In the genomic region with DNA sequence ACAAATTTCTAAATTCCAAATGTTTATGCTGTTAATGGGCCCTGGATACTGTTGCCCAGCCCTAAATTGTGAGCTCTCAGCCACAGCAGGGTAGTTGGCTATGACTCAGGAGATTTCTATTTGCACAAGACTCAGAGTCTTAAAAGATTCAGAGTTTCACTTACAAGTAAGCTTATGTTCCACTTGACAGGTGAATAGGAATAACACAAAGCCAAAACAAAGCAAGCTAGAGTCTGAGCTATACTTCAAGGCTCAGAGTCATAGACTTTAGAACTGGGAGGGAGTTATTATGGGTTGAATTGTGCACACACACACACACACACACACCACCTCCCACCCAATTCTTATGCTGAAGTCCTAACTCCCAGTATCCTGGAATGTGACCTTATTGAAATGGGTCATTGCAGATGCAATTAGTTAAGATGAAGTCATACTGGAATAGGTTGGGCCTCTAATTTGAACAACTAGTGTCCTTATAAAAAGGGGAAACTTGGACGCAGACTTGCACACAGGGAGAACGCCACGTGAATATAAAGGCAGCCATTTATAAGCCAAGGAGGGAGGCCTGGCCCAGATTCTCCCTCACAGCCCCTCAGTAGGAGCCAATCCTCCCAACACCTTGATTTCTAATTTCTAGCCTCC, we compare ENCODE assay signal across 8 cellular contexts. TPM values are rescaled to one million over a fixed set of nuclear protein-coding genes. Genes with fewer than 3 reads are reported as not detected.
DNase-seq lines count a peak whose midpoint lies in the region; ATAC-seq and TF ChIP-seq lines count a peak whose summit lies in the region.

No MANE protein-coding gene starts in this region.

- H3K9me3 ChIP-seq in Panc1 (ENCODE audit: control insufficient read depth, insufficient read depth, low read depth, low read length) = no peaks in the 10 kb centered on the region

- no peaks in the 10 kb centered on the region for H3K36me3 ChIP-seq in Panc1 (ENCODE audit: control insufficient read depth, insufficient read depth, low read length)

- no peak overlapping the region for H3K4me3 ChIP-seq in Panc1 (ENCODE audit: low read depth in 2 of 2, low read length in 2 of 2)
- H3K4me3 ChIP-seq in fibroblast of the aortic adventitia (ENCODE audit: low read depth, low read length) = no peak overlapping the region

- in situ Hi-C loops in Panc1 (cut with HindIII; ENCODE audit: low pct_unique_long_range_greater_than_20kb, low sequenced_read_pairs) = no loop called here

- TF ChIP-seq CTCF in Panc1 (IDR thresholded peaks at IDR 0.05) = no peak
- TF ChIP-seq CTCF in fibroblast of the aortic adventitia (IDR thresholded peaks at IDR 0.05; ENCODE audit: insufficient read depth, low read length) = no peak

- ATAC-seq in Panc1 (peak; percentile 88), HG03432 (IDR thresholded peaks at IDR 0.05; ENCODE audit: unreplicated experiment) (no peak), HG03460 (IDR thresholded peaks at IDR 0.05; ENCODE audit: unreplicated experiment) (no peak), HG03196 (IDR thresholded peaks at IDR 0.05; ENCODE audit: unreplicated experiment) (no peak)

- H3K27me3 ChIP-seq in Panc1 (ENCODE audit: control insufficient read depth, insufficient read depth, low read length) = no peaks in the 10 kb centered on the region

- POLR2A ChIA-PET in Panc1 (lab: Charles Lee) = no interaction called here

- DNase-seq in GM04503 (ENCODE audit: low read depth) (peak; percentile 46), Panc1 (ENCODE audit: low read depth, low spot score) (peak; percentile 64), fibroblast of the aortic adventitia (ENCODE audit: low read depth) (peak; percentile 47), renal cortical epithelial cell (ENCODE audit: low read depth) (peak; percentile 99)
- DNase-seq in activated CD4-positive, alpha-beta T cell treated with anti-CD3 and anti-CD28 coated beads for 48 hours = no peak

- peaks cover 3% of the 10 kb centered on the region; the same call in 1 of the 2 replicates for H3K4me1 ChIP-seq in Panc1 (ENCODE audit: control insufficient read depth, insufficient read depth, low read length)

- intact Hi-C loops in Panc1 (cut with micrococcal nuclease; ENCODE audit: unreplicated experiment) = no loop called here

- no peak overlapping the region for H3K27ac ChIP-seq in Panc1 (ENCODE audit: low read length)

- no TSS peak for BruUV-seq in Panc1 (replicated peaks; lab: Mats Ljungman, UMichigan)

- CTCF ChIA-PET in Panc1 (lab: Charles Lee) = interaction anchor here (0.7 kb wide), 1 partner anchor 31 kb away, joined by 3 read pairs; no protein-coding TSS in a partner anchor

RNA-seq across cellular contexts. Expression of a gene that starts 30.2 kb away (rescaled TPM):
- total RNA-seq in Panc1 (2021; ENCODE audit: unreplicated experiment) (157 TPM), fibroblast of the aortic adventitia (ENCODE audit: low replicate concordance) (185 and 278 TPM in 2 replicates), renal cortical epithelial cell (354 and 387 TPM in 2 replicates)
- polyA plus RNA-seq in Panc1 (2012; ENCODE audit: insufficient read length) = 107 TPM
